9 cellular contexts compared by ENCODE assay signal in the genomic region with DNA sequence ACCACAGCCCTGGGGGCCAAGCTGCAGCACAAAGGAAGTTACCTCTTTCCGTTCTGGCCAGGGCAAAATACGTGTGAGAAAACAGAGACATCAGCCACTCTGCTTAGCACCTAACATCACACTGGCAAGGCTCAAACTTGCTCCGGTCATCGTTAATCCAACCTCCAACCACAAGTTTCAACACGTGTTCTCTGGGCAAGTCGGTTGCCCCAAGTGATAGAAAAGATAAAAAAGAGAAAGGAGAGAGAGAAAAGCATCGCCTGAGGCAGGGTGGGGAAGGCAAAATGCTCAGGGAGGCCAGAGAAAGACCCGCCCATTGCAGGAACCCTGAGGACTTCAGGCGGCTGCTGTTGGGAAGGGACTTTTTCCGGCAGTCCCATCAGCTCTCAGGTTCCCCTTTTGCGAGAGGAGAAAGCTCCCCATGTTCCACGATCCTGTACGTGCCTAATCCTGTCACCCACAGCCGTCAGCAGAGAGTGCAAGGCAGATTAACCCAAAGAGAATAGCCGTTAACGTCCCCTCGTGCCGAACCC. TPM values are rescaled to one million over a fixed set of nuclear protein-coding genes. Genes with fewer than 3 reads are reported as not detected.
DNase-seq lines count a peak whose midpoint lies in the region; ATAC-seq and TF ChIP-seq lines count a peak whose summit lies in the region.
"Had no signal": no experiment of that assay in that cellular context is flagged by ENCODE, and none has a peak within 500 bp of the region (broad histone marks: within the 10 kb centered on the region; RNA-seq: fewer than 3 reads in every experiment).

No MANE protein-coding gene starts in this region.

- intact Hi-C loops in CD14-positive monocyte (cut with micrococcal nuclease), result loop anchor here in 1 of 2 donors (5.0 to 10.0 kb wide), 2 partner anchors 46 to 98 kb away; partner anchors contain the start of gene IFITM2
- intact Hi-C loops in activated T-helper 2 cell treated with anti-CD3 and anti-CD28 coated beads, Interferon-gamma antibody, Interleukin-2, Interleukin-4, amounts not matched to agents 10 μg/mL and 5 μg/mL and 100 μg/mL, durations not matched to agents 14 hours and 24 hours and 36 hours (cut with micrococcal nuclease), result no loop called here

- H3K27me3 ChIP-seq in RWPE2 (ENCODE audit: insufficient read depth, poor library complexity, severe bottlenecking), result no peaks in the 10 kb centered on the region

- H3K27ac ChIP-seq in RWPE2 (ENCODE audit: poor library complexity, severe bottlenecking), result peak overlapping the region; percentile 46

- H3K4me1 ChIP-seq in RWPE2 (ENCODE audit: insufficient read depth, poor library complexity, severe bottlenecking), result peaks cover 23% of the 10 kb centered on the region

- H3K9me3 Mint-ChIP-seq in CD14-positive monocyte, result no peaks in the 10 kb centered on the region
- H3K9me3 Mint-ChIP-seq in activated T-helper 2 cell treated with anti-CD3 and anti-CD28 coated beads, Interferon-gamma antibody, Interleukin-2, Interleukin-4, amounts not matched to agents 10 μg/mL and 5 μg/mL and 100 μg/mL, durations not matched to agents 14 hours and 24 hours and 36 hours, result no peaks in the 10 kb centered on the region

- DNase-seq in CD14-positive monocyte (ENCODE audit: low spot score) (no peak), RWPE2 (ENCODE audit: low spot score) (no peak), iris pigment epithelial cell (ENCODE audit: low read depth) (peak; percentile 86), NCI-H69 (lab: John Stamatoyannopoulos, UW) (no peak)
- DNase-seq in activated T-helper 2 cell treated with anti-CD3 and anti-CD28 coated beads, Interferon-gamma antibody, Interleukin-2, Interleukin-4, amounts not matched to agents 10 μg/mL and 5 μg/mL and 100 μg/mL, durations not matched to agents 14 hours and 24 hours and 36 hours (ENCODE audit: low spot score), result no peak
- DNase-seq: naive B cell had no signal

- H3K36me3 ChIP-seq in RWPE2 (ENCODE audit: low read depth), result no peaks in the 10 kb centered on the region

- peak overlapping the region in 4 of 7 donors; percentile 27 to 72 (median 44) for H3K27ac Mint-ChIP-seq in CD14-positive monocyte
- no peak overlapping the region for H3K27ac Mint-ChIP-seq in activated T-helper 2 cell treated with anti-CD3 and anti-CD28 coated beads, Interferon-gamma antibody, Interleukin-2, Interleukin-4, amounts not matched to agents 10 μg/mL and 5 μg/mL and 100 μg/mL, durations not matched to agents 14 hours and 24 hours and 36 hours

- ATAC-seq in GM21390 (IDR thresholded peaks at IDR 0.05; ENCODE audit: unreplicated experiment) (peak; percentile 49), RWPE2 (ENCODE audit: low read depth) (peak; percentile 69), GM21717 (IDR thresholded peaks at IDR 0.05; ENCODE audit: unreplicated experiment) (no peak), GM21619 (IDR thresholded peaks at IDR 0.05; ENCODE audit: unreplicated experiment) (no peak)

- H3K4me3 ChIP-seq in RWPE2 (ENCODE audit: severe bottlenecking), result no peak overlapping the region

- H3K9me3 ChIP-seq in RWPE2 (ENCODE audit: severe bottlenecking), result no peaks in the 10 kb centered on the region

- peak overlapping the region in 1 of 2 donors; percentile 78 for H3K4me3 Mint-ChIP-seq in CD14-positive monocyte
- no peak overlapping the region for H3K4me3 Mint-ChIP-seq in activated T-helper 2 cell treated with anti-CD3 and anti-CD28 coated beads, Interferon-gamma antibody, Interleukin-2, Interleukin-4, amounts not matched to agents 10 μg/mL and 5 μg/mL and 100 μg/mL, durations not matched to agents 14 hours and 24 hours and 36 hours (ENCODE audit: low read depth)

- no peak for TF ChIP-seq CTCF in CD14-positive monocyte (IDR thresholded peaks at IDR 0.05)
- no peak for TF ChIP-seq CTCF in RWPE2 (IDR thresholded peaks at IDR 0.05; ENCODE audit: poor library complexity, severe bottlenecking)

- H3K4me1 Mint-ChIP-seq in CD14-positive monocyte, result peaks cover 28% of the 10 kb centered on the region
- H3K4me1 Mint-ChIP-seq in activated T-helper 2 cell treated with anti-CD3 and anti-CD28 coated beads, Interferon-gamma antibody, Interleukin-2, Interleukin-4, amounts not matched to agents 10 μg/mL and 5 μg/mL and 100 μg/mL, durations not matched to agents 14 hours and 24 hours and 36 hours (ENCODE audit: low read depth), result peaks cover 32% of the 10 kb centered on the region

- peaks cover 21 to 61% (median 36%) of the 10 kb centered on the region in 3 donors for H3K27me3 Mint-ChIP-seq in CD14-positive monocyte (ENCODE audit: low read depth in 3 of 3)
- peaks cover 3% of the 10 kb centered on the region for H3K27me3 Mint-ChIP-seq in activated T-helper 2 cell treated with anti-CD3 and anti-CD28 coated beads, Interferon-gamma antibody, Interleukin-2, Interleukin-4, amounts not matched to agents 10 μg/mL and 5 μg/mL and 100 μg/mL, durations not matched to agents 14 hours and 24 hours and 36 hours (ENCODE audit: low read depth)
- H3K27me3 Mint-ChIP-seq: naive B cell had no signal

- no peaks in the 10 kb centered on the region for H3K36me3 Mint-ChIP-seq in CD14-positive monocyte
- H3K36me3 Mint-ChIP-seq in activated T-helper 2 cell treated with anti-CD3 and anti-CD28 coated beads, Interferon-gamma antibody, Interleukin-2, Interleukin-4, amounts not matched to agents 10 μg/mL and 5 μg/mL and 100 μg/mL, durations not matched to agents 14 hours and 24 hours and 36 hours (ENCODE audit: low read depth), result no peaks in the 10 kb centered on the region
- H3K36me3 Mint-ChIP-seq: naive B cell had no signal

RNA-seq across cellular contexts. Expression of gene B4GALNT4, which starts 18.5 kb away (rescaled TPM):
- not detected for polyA plus RNA-seq in CD14-positive monocyte
- total RNA-seq in activated T-helper 2 cell treated with anti-CD3 and anti-CD28 coated beads, Interferon-gamma antibody, Interleukin-2, Interleukin-4, amounts not matched to agents 10 μg/mL and 5 μg/mL and 100 μg/mL, durations not matched to agents 14 hours and 24 hours and 36 hours, result 1.5 and 2.9 TPM in 2 replicates

RNA-seq across cellular contexts. Expression of gene IFITM3, which starts 30.1 kb away (rescaled TPM):
- 100 to 1,000 TPM; 445 to 637 TPM for polyA plus RNA-seq in CD14-positive monocyte
- 3.5 and 3.7 TPM in 2 replicates for total RNA-seq in activated T-helper 2 cell treated with anti-CD3 and anti-CD28 coated beads, Interferon-gamma antibody, Interleukin-2, Interleukin-4, amounts not matched to agents 10 μg/mL and 5 μg/mL and 100 μg/mL, durations not matched to agents 14 hours and 24 hours and 36 hours

RNA-seq across cellular contexts. Expression of gene IFITM1, which starts 36.9 kb away (rescaled TPM):
- polyA plus RNA-seq in CD14-positive monocyte, result 10 to 100 TPM; 26.0 to 36.3 TPM
- 256 and 260 TPM in 2 replicates for total RNA-seq in activated T-helper 2 cell treated with anti-CD3 and anti-CD28 coated beads, Interferon-gamma antibody, Interleukin-2, Interleukin-4, amounts not matched to agents 10 μg/mL and 5 μg/mL and 100 μg/mL, durations not matched to agents 14 hours and 24 hours and 36 hours

RNA-seq across cellular contexts. Expression of gene IFITM2, which starts 43.2 kb away (rescaled TPM):
- 1,000 to 10,000 TPM in 1 of 2 donors, 100 to 1,000 TPM in 1; 625 to 1,147 TPM for polyA plus RNA-seq in CD14-positive monocyte
- total RNA-seq in activated T-helper 2 cell treated with anti-CD3 and anti-CD28 coated beads, Interferon-gamma antibody, Interleukin-2, Interleukin-4, amounts not matched to agents 10 μg/mL and 5 μg/mL and 100 μg/mL, durations not matched to agents 14 hours and 24 hours and 36 hours, result 680 and 689 TPM in 2 replicates

RNA-seq across cellular contexts. Expression of gene PKP3, which starts 43.2 kb away (rescaled TPM):
- not detected for polyA plus RNA-seq in CD14-positive monocyte
- not detected in 2 replicates for total RNA-seq in activated T-helper 2 cell treated with anti-CD3 and anti-CD28 coated beads, Interferon-gamma antibody, Interleukin-2, Interleukin-4, amounts not matched to agents 10 μg/mL and 5 μg/mL and 100 μg/mL, durations not matched to agents 14 hours and 24 hours and 36 hours

Comparison
In these comparisons a context has a peak if more than half of its experiments do, and no peak if none do; other contexts are left out.
1. ATAC-seq: peak in GM21390 (single experiment) and RWPE2 (single experiment); none in GM21717 (single experiment) and GM21619 (single experiment).